Comparison of ENCODE assay signal across 1 cellular context in genomic region chr12:114742363-114742762, GRCh38.
TF ChIP-seq lines count a peak whose summit lies in the region.

No MANE protein-coding gene starts in this region.

TF ChIP-seq in GM23338, 12 proteins besides CTCF, POLR2A, EP300 and RAD21 (continued from another document):
- TF ChIP-seq, protein P1, sequence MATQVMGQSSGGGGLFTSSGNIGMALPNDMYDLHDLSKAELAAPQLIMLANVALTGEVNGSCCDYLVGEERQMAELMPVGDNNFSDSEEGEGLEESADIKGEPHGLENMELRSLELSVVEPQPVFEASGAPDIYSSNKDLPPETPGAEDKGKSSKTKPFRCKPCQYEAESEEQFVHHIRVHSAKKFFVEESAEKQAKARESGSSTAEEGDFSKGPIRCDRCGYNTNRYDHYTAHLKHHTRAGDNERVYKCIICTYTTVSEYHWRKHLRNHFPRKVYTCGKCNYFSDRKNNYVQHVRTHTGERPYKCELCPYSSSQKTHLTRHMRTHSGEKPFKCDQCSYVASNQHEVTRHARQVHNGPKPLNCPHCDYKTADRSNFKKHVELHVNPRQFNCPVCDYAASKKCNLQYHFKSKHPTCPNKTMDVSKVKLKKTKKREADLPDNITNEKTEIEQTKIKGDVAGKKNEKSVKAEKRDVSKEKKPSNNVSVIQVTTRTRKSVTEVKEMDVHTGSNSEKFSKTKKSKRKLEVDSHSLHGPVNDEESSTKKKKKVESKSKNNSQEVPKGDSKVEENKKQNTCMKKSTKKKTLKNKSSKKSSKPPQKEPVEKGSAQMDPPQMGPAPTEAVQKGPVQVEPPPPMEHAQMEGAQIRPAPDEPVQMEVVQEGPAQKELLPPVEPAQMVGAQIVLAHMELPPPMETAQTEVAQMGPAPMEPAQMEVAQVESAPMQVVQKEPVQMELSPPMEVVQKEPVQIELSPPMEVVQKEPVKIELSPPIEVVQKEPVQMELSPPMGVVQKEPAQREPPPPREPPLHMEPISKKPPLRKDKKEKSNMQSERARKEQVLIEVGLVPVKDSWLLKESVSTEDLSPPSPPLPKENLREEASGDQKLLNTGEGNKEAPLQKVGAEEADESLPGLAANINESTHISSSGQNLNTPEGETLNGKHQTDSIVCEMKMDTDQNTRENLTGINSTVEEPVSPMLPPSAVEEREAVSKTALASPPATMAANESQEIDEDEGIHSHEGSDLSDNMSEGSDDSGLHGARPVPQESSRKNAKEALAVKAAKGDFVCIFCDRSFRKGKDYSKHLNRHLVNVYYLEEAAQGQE (IDR thresholded peaks at IDR 0.05; ENCODE audit: unreplicated experiment): no peak
- no peak for TF ChIP-seq ZNF331 (CRISPR knock-in tag; IDR thresholded peaks at IDR 0.05; ENCODE audit: low read depth)
- TF ChIP-seq ZNF114 (CRISPR knock-in tag; IDR thresholded peaks at IDR 0.05): no peak
- TF ChIP-seq NANOG (IDR thresholded peaks at IDR 0.05; ENCODE audit: borderline replicate concordance): no peak
- TF ChIP-seq ZNF462 (CRISPR knock-in tag; IDR thresholded peaks at IDR 0.05): no peak
